Comparison of ENCODE assay signal across 8 cellular contexts in the genomic region with DNA sequence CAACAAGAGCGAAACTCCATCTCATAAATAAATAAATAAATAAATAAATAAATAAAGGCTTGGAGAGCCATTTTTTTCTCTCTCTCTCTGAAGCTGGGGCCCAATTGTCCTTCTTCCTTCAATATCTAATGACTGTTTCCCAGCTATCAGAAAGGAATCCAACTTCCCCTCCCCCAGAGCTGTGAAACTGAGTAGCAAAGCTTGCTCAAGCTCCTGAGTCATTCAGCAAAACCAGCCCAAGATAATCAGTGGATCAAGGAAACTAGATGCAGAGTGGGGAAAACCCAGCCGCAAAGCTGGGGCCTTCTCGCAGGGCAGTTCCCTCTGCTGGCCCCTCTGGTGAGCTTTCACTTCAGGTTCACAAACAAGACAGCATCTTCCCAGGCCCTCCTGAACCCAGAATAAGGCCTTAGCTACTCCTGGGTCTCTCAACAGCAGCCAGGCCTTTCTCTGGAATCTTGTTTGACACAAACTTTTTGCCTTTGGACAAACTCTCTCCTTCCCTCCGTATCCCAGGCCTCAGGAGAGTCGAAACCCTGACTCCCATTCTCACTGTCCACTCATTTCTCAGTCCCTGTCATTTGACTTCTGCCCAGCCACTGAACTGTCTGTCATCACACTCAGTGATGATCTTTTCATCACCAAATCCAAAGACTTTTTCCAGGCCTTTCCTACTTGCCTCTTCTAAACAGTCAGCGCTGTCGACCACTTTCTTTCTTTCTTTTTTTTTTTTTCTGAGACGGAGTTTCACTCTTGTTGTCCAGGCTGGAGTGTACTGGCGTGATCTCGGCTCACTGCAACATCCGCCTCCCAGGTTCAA. TPM values are rescaled to one million over a fixed set of nuclear protein-coding genes. Genes with fewer than 3 reads are reported as not detected.
DNase-seq lines count a peak whose midpoint lies in the region; ATAC-seq, FAIRE-seq and TF ChIP-seq lines count a peak whose summit lies in the region.

No MANE protein-coding gene starts in this region.

- H3K27ac Mint-ChIP-seq in H9, result peak overlapping the region; percentile 0 to 78 (median 59); a peak in 6 of 7 replicates
- peak overlapping the region; percentile 80 for H3K27ac Mint-ChIP-seq in stimulated activated memory B cell treated with anti-CD40 and anti-IgM and Interleukin-4, amounts not matched to agents 10 μg/mL and 1 μg/mL and 100 μg/mL, for 72 hours

- WGBS in H9 (ENCODE audit: extremely low coverage, insufficient read length, low lambda C conversion rate), result no CpG with 5 or more reads among the region's 11 CpGs

- peak overlapping the region; percentile 68; the same call in 1 of the 2 replicates for H2BK15ac ChIP-seq in H9 (ENCODE audit: low read depth, low read length)

- no peak overlapping the region for H2BK20ac ChIP-seq in H9 (ENCODE audit: low read depth, low read length, poor library complexity, severe bottlenecking)

- peaks cover 34 to 48% of the 10 kb centered on the region in 2 experiments for H3K4me1 Mint-ChIP-seq in H9
- peaks cover 48% of the 10 kb centered on the region for H3K4me1 Mint-ChIP-seq in stimulated activated memory B cell treated with anti-CD40 and anti-IgM and Interleukin-4, amounts not matched to agents 10 μg/mL and 1 μg/mL and 100 μg/mL, for 72 hours

- H3T11ph ChIP-seq in H9 (ENCODE audit: low read length), result no peak overlapping the region

- H3K27me3 Mint-ChIP-seq in H9 (ENCODE audit: low read depth), result no peaks in the 10 kb centered on the region
- no peaks in the 10 kb centered on the region for H3K27me3 Mint-ChIP-seq in stimulated activated memory B cell treated with anti-CD40 and anti-IgM and Interleukin-4, amounts not matched to agents 10 μg/mL and 1 μg/mL and 100 μg/mL, for 72 hours

- no peaks in the 10 kb centered on the region for H3K9me1 ChIP-seq in endothelial cell of umbilical vein (replicated peaks; ENCODE audit: control insufficient read depth, extremely low read depth, insufficient read depth, low read length)

- H3K9ac ChIP-seq in H9 (ENCODE audit: extremely low read depth, insufficient read length, low read length) (no peak overlapping the region), endothelial cell of umbilical vein (replicated peaks; ENCODE audit: extremely low read depth, insufficient read depth, low read length) (peak overlapping the region; percentile 80)

- H3K4me3 ChIP-seq in endothelial cell of umbilical vein (replicated peaks in 1 of 3; ENCODE audit: insufficient read depth in 1 of 3, low read depth in 1 of 3, low read length in 3 of 3), result no peak overlapping the region

- H3K4me2 ChIP-seq in H9 (ENCODE audit: insufficient read depth, insufficient read length, low read length) (no peak overlapping the region), endothelial cell of umbilical vein (ENCODE audit: insufficient read depth, low read length) (peak overlapping the region; percentile 54)

- BruUV-seq in endothelial cell of umbilical vein (replicated peaks; lab: Mats Ljungman, UMichigan), result TSS peak; percentile 54

- no peak overlapping the region for H3K14ac ChIP-seq in H9 (ENCODE audit: insufficient read depth, low read length)

- ATAC-seq in stimulated activated memory B cell treated with anti-CD40 and anti-IgM and Interleukin-4, amounts not matched to agents 10 μg/mL and 1 μg/mL and 100 μg/mL, for 72 hours, result peak; percentile 92
- ATAC-seq in GM18519 (IDR thresholded peaks at IDR 0.05; ENCODE audit: low FRiP score, unreplicated experiment), result no peak

- no peaks in the 10 kb centered on the region for H3K36me3 ChIP-seq in endothelial cell of umbilical vein (ENCODE audit: control insufficient read depth in 2 of 2, extremely low read depth in 1 of 2, insufficient read depth in 2 of 2, low read length in 2 of 2)

- H3K4ac ChIP-seq in H9 (ENCODE audit: low read depth, low read length), result no peak overlapping the region

- no peaks in the 10 kb centered on the region for H3K9me3 Mint-ChIP-seq in H9
- H3K9me3 Mint-ChIP-seq in stimulated activated memory B cell treated with anti-CD40 and anti-IgM and Interleukin-4, amounts not matched to agents 10 μg/mL and 1 μg/mL and 100 μg/mL, for 72 hours, result no peaks in the 10 kb centered on the region

- intact Hi-C loops in endothelial cell of umbilical vein (cut with micrococcal nuclease), result loop anchor here (2.0 kb wide), 1 partner anchor 17 kb away; the partner anchor contains the start of gene PTP4A2

- no peaks in the 10 kb centered on the region for H3K36me3 Mint-ChIP-seq in H9 (ENCODE audit: insufficient read depth in 1 of 3, low read depth in 3 of 3)
- H3K36me3 Mint-ChIP-seq in stimulated activated memory B cell treated with anti-CD40 and anti-IgM and Interleukin-4, amounts not matched to agents 10 μg/mL and 1 μg/mL and 100 μg/mL, for 72 hours, result no peaks in the 10 kb centered on the region

- TF ChIP-seq CTCF in H9 (conservative IDR thresholded peaks at IDR 0.05) (peak; percentile 28; the same call in 2 of the 3 replicates), endothelial cell of umbilical vein (IDR thresholded peaks at IDR 0.05; ENCODE audit: extremely low read depth in 1 of 2, insufficient read depth in 1 of 2, low read depth in 1 of 2, low read length in 2 of 2) (peak; percentile 27 to 50)

- no peaks in the 10 kb centered on the region for H3K79me1 ChIP-seq in H9 (ENCODE audit: insufficient read depth, low read depth, low read length, poor library complexity, severe bottlenecking)

- CTCF ChIA-PET in endothelial cell of umbilical vein (lab: Charles Lee), result interaction anchor here (0.6 to 5.2 kb wide), 20 partner anchors 8 to 167 kb away, joined by 3 to 54 read pairs (median 5); partner anchors contain the start of genes PTP4A2 and SPOCD1

- H3K18ac ChIP-seq in H9 (ENCODE audit: insufficient read length, low read depth, low read length), result peak overlapping the region; percentile 62

- no peak overlapping the region for H4K91ac ChIP-seq in H9 (ENCODE audit: insufficient read length, low read depth, low read length)

- H3K23me2 ChIP-seq in H9 (ENCODE audit: insufficient read length, low read depth, low read length, poor library complexity, severe bottlenecking), result no peaks in the 10 kb centered on the region

- H3K23ac ChIP-seq in H9 (ENCODE audit: insufficient read length, low read depth, low read length), result no peak overlapping the region

- peak; percentile 95 for FAIRE-seq in endothelial cell of umbilical vein (lab: Jason Lieb, UNC)

- H3K4me3 Mint-ChIP-seq in H9, result no peak overlapping the region
- peak overlapping the region; percentile 55 for H3K4me3 Mint-ChIP-seq in stimulated activated memory B cell treated with anti-CD40 and anti-IgM and Interleukin-4, amounts not matched to agents 10 μg/mL and 1 μg/mL and 100 μg/mL, for 72 hours

- no peak overlapping the region for H2BK5ac ChIP-seq in H9 (ENCODE audit: insufficient read length, low read length)

- H2BK120ac ChIP-seq in H9 (ENCODE audit: low read depth, low read length, poor library complexity, severe bottlenecking), result no peak overlapping the region

- POLR2A ChIA-PET in endothelial cell of umbilical vein (lab: Charles Lee), result interaction anchor here (0.5 to 1.4 kb wide), 3 partner anchors 12 to 36 kb away, joined by 4 to 8 read pairs (median 5); partner anchors contain the start of gene PTP4A2

- H4K20me1 ChIP-seq in H9 (ENCODE audit: control insufficient read depth, insufficient read depth, insufficient read length) (no peaks in the 10 kb centered on the region), endothelial cell of umbilical vein (replicated peaks; ENCODE audit: control insufficient read depth, extremely low read depth, insufficient read depth, low read length) (no peaks in the 10 kb centered on the region)

- H3K4me1 ChIP-seq in H9 (ENCODE audit: insufficient read depth, low read length) (peaks cover 4% of the 10 kb centered on the region; the same call in 1 of the 2 replicates), endothelial cell of umbilical vein (ENCODE audit: control insufficient read depth, extremely low read depth, insufficient read depth, low read length) (peaks cover 20% of the 10 kb centered on the region)

- H2AK5ac ChIP-seq in H9 (ENCODE audit: insufficient read length, low read length), result no peak overlapping the region

- DNase-seq in GDM1 (lab: John Stamatoyannopoulos, UW) (peak; percentile 86), H9 (peak; percentile 67), NCI-H226 (peak; percentile 99), endothelial cell of umbilical vein (ENCODE audit: low read depth, low spot score) (peak; percentile 97), myocyte (ENCODE audit: low read depth) (peak; percentile 92)
- DNase-seq in activated CD8-positive, alpha-beta memory T cell treated with anti-CD3 and anti-CD28 coated beads for 4 hours (ENCODE audit: low read depth in 2 of 2), result peak; percentile 52 to 70

- H2AFZ ChIP-seq in H9 (ENCODE audit: low read length), result peak overlapping the region; percentile 82
- H2AFZ ChIP-seq in endothelial cell of umbilical vein (ENCODE audit: low read depth, low read length), result peak overlapping the region; percentile 80

- H3K9me3 ChIP-seq in H9 (ENCODE audit: control insufficient read depth, low read depth, low read length) (no peaks in the 10 kb centered on the region), endothelial cell of umbilical vein (replicated peaks; ENCODE audit: control insufficient read depth, insufficient read depth, low read length) (no peaks in the 10 kb centered on the region)

- H4K8ac ChIP-seq in H9 (replicated peaks; ENCODE audit: insufficient read length, low read depth, low read length), result no peak overlapping the region

- H3K79me2 ChIP-seq in H9 (ENCODE audit: insufficient read depth, low read length) (no peaks in the 10 kb centered on the region), endothelial cell of umbilical vein (ENCODE audit: control insufficient read depth, insufficient read depth, low read length) (no peaks in the 10 kb centered on the region)

- H2BK12ac ChIP-seq in H9 (ENCODE audit: insufficient read length, low read depth, low read length), result no peak overlapping the region

- no peak overlapping the region for H3K56ac ChIP-seq in H9 (ENCODE audit: insufficient read length, low read depth, low read length)

- TF ChIP-seq POLR2A in endothelial cell of umbilical vein (IDR thresholded peaks at IDR 0.05; ENCODE audit: low read depth, low read length), result no peak

- no peak overlapping the region for H4K5ac ChIP-seq in H9 (ENCODE audit: insufficient read length, low read depth, low read length)

- no peaks in the 10 kb centered on the region for H3K27me3 ChIP-seq in H9 (ENCODE audit: insufficient read depth, low read length)
- H3K27me3 ChIP-seq in endothelial cell of umbilical vein (ENCODE audit: control insufficient read depth in 2 of 2, insufficient read depth in 2 of 2, low read length in 2 of 2), result no peaks in the 10 kb centered on the region

- H3K27ac ChIP-seq in H9 (ENCODE audit: insufficient read length, low read depth, low read length) (no peak overlapping the region), endothelial cell of umbilical vein (ENCODE audit: insufficient read depth, low read depth, low read length) (peak overlapping the region; percentile 95)

- dilution Hi-C loops in endothelial cell of umbilical vein (cut with MboI; ENCODE audit: extremely low pct_ligation_motif_present, low sequenced_read_pairs), result no loop called here

RNA-seq across cellular contexts. Expression of gene PTP4A2, which starts 18.0 kb away (rescaled TPM):
- 191 and 192 TPM in 2 replicates for total RNA-seq in H9 (2021)
- total RNA-seq in endothelial cell of umbilical vein, result 172 and 184 TPM in 2 replicates
- polyA plus RNA-seq in endothelial cell of umbilical vein, result 44.4 and 74.1 TPM in 2 replicates
- polyA plus RNA-seq in endothelial cell of umbilical vein (2011; cell fraction: cytosol; rRNA removed), result 102 and 107 TPM in 2 replicates
- 38.7 and 54.6 TPM in 2 replicates for polyA plus RNA-seq in endothelial cell of umbilical vein (2011; cell fraction: nucleus; rRNA removed)
- polyA plus RNA-seq in endothelial cell of umbilical vein (2012), result 178 and 265 TPM in 2 replicates
- 212 and 224 TPM in 2 replicates for polyA minus RNA-seq in endothelial cell of umbilical vein
- polyA minus RNA-seq in endothelial cell of umbilical vein (2011; cell fraction: cytosol; rRNA and poly(A)+ RNA removed), result 348 TPM
- 65.7 and 95.4 TPM in 2 replicates for polyA minus RNA-seq in endothelial cell of umbilical vein (2011; cell fraction: nucleus; rRNA and poly(A)+ RNA removed)
- total RNA-seq in myocyte, result 248 and 298 TPM in 2 replicates
- polyA plus RNA-seq in myocyte (2012), result 228 TPM

RNA-seq across cellular contexts. Expression of gene KHDRBS1, which starts 57.5 kb away (rescaled TPM):
- total RNA-seq in H9 (2021), result 267 and 273 TPM in 2 replicates
- 185 and 194 TPM in 2 replicates for total RNA-seq in endothelial cell of umbilical vein
- 26.3 and 43.4 TPM in 2 replicates for polyA plus RNA-seq in endothelial cell of umbilical vein
- polyA plus RNA-seq in endothelial cell of umbilical vein (2011; cell fraction: cytosol; rRNA removed), result 65.7 and 69.2 TPM in 2 replicates
- 64.7 and 69.4 TPM in 2 replicates for polyA plus RNA-seq in endothelial cell of umbilical vein (2011; cell fraction: nucleus; rRNA removed)
- 123 and 173 TPM in 2 replicates for polyA plus RNA-seq in endothelial cell of umbilical vein (2012)
- 46.8 and 49.3 TPM in 2 replicates for polyA minus RNA-seq in endothelial cell of umbilical vein
- polyA minus RNA-seq in endothelial cell of umbilical vein (2011; cell fraction: cytosol; rRNA and poly(A)+ RNA removed), result 33.3 TPM
- 41.0 and 48.9 TPM in 2 replicates for polyA minus RNA-seq in endothelial cell of umbilical vein (2011; cell fraction: nucleus; rRNA and poly(A)+ RNA removed)
- total RNA-seq in myocyte, result 44.3 and 45.2 TPM in 2 replicates
- 55.9 TPM for polyA plus RNA-seq in myocyte (2012)
